In genomic region chr17:61309857-61310256, GRCh38 we compare ENCODE assay signal across 13 cellular contexts.
DNase-seq lines count a peak whose midpoint lies in the region; ATAC-seq and TF ChIP-seq lines count a peak whose summit lies in the region.
"Had no signal": no experiment of that assay in that cellular context is flagged by ENCODE, and none has a peak within 500 bp of the region (broad histone marks: within the 10 kb centered on the region; RNA-seq: fewer than 3 reads in every experiment).

No MANE protein-coding gene starts in this region.

- intact Hi-C loops in lower lobe of right lung (cut with DNase I) = no loop called here

- H3K4me3 Mint-ChIP-seq in chondrocyte (ENCODE audit: unreplicated experiment) = no peak overlapping the region
- H3K4me3 Mint-ChIP-seq: activated naive CD8-positive, alpha-beta T cell treated with anti-CD3 and anti-CD28 coated beads, Interleukin-2, amount 10 ng/mL, durations not matched to agents 7 days and 5 days; stimulated activated naive B cell treated with anti-CD40 and anti-IgM and Interleukin-4, amounts not matched to agents 10 μg/mL and 1 μg/mL and 100 μg/mL, for 72 hours had no signal

- no peaks in the 10 kb centered on the region for H3K9me3 Mint-ChIP-seq in chondrocyte (ENCODE audit: low read depth)
- H3K9me3 Mint-ChIP-seq: activated naive CD8-positive, alpha-beta T cell treated with anti-CD3 and anti-CD28 coated beads, Interleukin-2, amount 10 ng/mL, durations not matched to agents 7 days and 5 days; stimulated activated naive B cell treated with anti-CD40 and anti-IgM and Interleukin-4, amounts not matched to agents 10 μg/mL and 1 μg/mL and 100 μg/mL, for 72 hours had no signal

- no peaks in the 10 kb centered on the region for H3K36me3 ChIP-seq in lower lobe of right lung

- H3K9me3 ChIP-seq in lower lobe of right lung = no peaks in the 10 kb centered on the region

- H3K36me3 Mint-ChIP-seq in chondrocyte (ENCODE audit: low read depth) = no peaks in the 10 kb centered on the region
- H3K36me3 Mint-ChIP-seq: activated naive CD8-positive, alpha-beta T cell treated with anti-CD3 and anti-CD28 coated beads, Interleukin-2, amount 10 ng/mL, durations not matched to agents 7 days and 5 days; stimulated activated naive B cell treated with anti-CD40 and anti-IgM and Interleukin-4, amounts not matched to agents 10 μg/mL and 1 μg/mL and 100 μg/mL, for 72 hours had no signal

- H3K4me1 ChIP-seq in lower lobe of right lung = peaks cover 12% of the 10 kb centered on the region

- no peaks in the 10 kb centered on the region for H3K27me3 ChIP-seq in lower lobe of right lung (ENCODE audit: low read depth)

- H3K27ac Mint-ChIP-seq in chondrocyte (ENCODE audit: unreplicated experiment) = peak overlapping the region; percentile 59
- H3K27ac Mint-ChIP-seq: activated naive CD8-positive, alpha-beta T cell treated with anti-CD3 and anti-CD28 coated beads, Interleukin-2, amount 10 ng/mL, durations not matched to agents 7 days and 5 days; stimulated activated naive B cell treated with anti-CD40 and anti-IgM and Interleukin-4, amounts not matched to agents 10 μg/mL and 1 μg/mL and 100 μg/mL, for 72 hours had no signal

- H3K4me1 Mint-ChIP-seq in chondrocyte (ENCODE audit: low read depth) = peaks cover 32% of the 10 kb centered on the region
- H3K4me1 Mint-ChIP-seq: activated naive CD8-positive, alpha-beta T cell treated with anti-CD3 and anti-CD28 coated beads, Interleukin-2, amount 10 ng/mL, durations not matched to agents 7 days and 5 days; stimulated activated naive B cell treated with anti-CD40 and anti-IgM and Interleukin-4, amounts not matched to agents 10 μg/mL and 1 μg/mL and 100 μg/mL, for 72 hours had no signal

- peak; percentile 35 for TF ChIP-seq CTCF in chondrocyte (IDR thresholded peaks at IDR 0.05)
- no peak for TF ChIP-seq CTCF in lower lobe of right lung (IDR thresholded peaks at IDR 0.05)

- H3K27me3 Mint-ChIP-seq in chondrocyte (ENCODE audit: low read depth) = no peaks in the 10 kb centered on the region
- H3K27me3 Mint-ChIP-seq: activated naive CD8-positive, alpha-beta T cell treated with anti-CD3 and anti-CD28 coated beads, Interleukin-2, amount 10 ng/mL, durations not matched to agents 7 days and 5 days; stimulated activated naive B cell treated with anti-CD40 and anti-IgM and Interleukin-4, amounts not matched to agents 10 μg/mL and 1 μg/mL and 100 μg/mL, for 72 hours had no signal

- DNase-seq in A172 (ENCODE audit: low spot score) (peak; percentile 70), HT1080 (ENCODE audit: low read depth) (peak; percentile 43), chondrocyte (ENCODE audit: low spot score) (no peak), lower lobe of right lung (no peak), nucleus accumbens (lab: John Stamatoyannopoulos, UW) (no peak), substantia nigra (lab: John Stamatoyannopoulos, UW) (no peak)
- DNase-seq: activated naive CD8-positive, alpha-beta T cell treated with anti-CD3 and anti-CD28 coated beads, Interleukin-2, amount 10 ng/mL, durations not matched to agents 7 days and 5 days; GDM1; NCI-H2107; stimulated activated naive B cell treated with anti-CD40 and anti-IgM and Interleukin-4, amounts not matched to agents 10 μg/mL and 1 μg/mL and 100 μg/mL, for 72 hours had no signal

- no peak overlapping the region for H3K4me3 ChIP-seq in lower lobe of right lung
- H3K4me3 ChIP-seq: K562 had no signal

- peak overlapping the region; percentile 49 for H3K27ac ChIP-seq in lower lobe of right lung
- no peak overlapping the region for H3K27ac ChIP-seq in substantia nigra (ENCODE audit: low read depth, low read length, poor library complexity, severe bottlenecking)

- ATAC-seq in lower lobe of right lung = no peak
- ATAC-seq in HG02885 (IDR thresholded peaks at IDR 0.05; ENCODE audit: poor library complexity, unreplicated experiment) = no peak
- no peak for ATAC-seq in HG02642 (IDR thresholded peaks at IDR 0.05; ENCODE audit: poor library complexity, unreplicated experiment)
- ATAC-seq: K562; stimulated activated naive B cell treated with anti-CD40 and anti-IgM and Interleukin-4, amounts not matched to agents 10 μg/mL and 1 μg/mL and 100 μg/mL, for 72 hours had no signal

Comparison
In these comparisons a context has a peak if more than half of its experiments do, and no peak if none do; other contexts are left out.
1. DNase-seq: peak in A172 (single experiment) and HT1080 (single experiment); none in chondrocyte (single experiment), lower lobe of right lung (single experiment), nucleus accumbens (0 of 56) and substantia nigra (0 of 49).